Comparison of ENCODE assay signal across 8 cellular contexts in the genomic region with DNA sequence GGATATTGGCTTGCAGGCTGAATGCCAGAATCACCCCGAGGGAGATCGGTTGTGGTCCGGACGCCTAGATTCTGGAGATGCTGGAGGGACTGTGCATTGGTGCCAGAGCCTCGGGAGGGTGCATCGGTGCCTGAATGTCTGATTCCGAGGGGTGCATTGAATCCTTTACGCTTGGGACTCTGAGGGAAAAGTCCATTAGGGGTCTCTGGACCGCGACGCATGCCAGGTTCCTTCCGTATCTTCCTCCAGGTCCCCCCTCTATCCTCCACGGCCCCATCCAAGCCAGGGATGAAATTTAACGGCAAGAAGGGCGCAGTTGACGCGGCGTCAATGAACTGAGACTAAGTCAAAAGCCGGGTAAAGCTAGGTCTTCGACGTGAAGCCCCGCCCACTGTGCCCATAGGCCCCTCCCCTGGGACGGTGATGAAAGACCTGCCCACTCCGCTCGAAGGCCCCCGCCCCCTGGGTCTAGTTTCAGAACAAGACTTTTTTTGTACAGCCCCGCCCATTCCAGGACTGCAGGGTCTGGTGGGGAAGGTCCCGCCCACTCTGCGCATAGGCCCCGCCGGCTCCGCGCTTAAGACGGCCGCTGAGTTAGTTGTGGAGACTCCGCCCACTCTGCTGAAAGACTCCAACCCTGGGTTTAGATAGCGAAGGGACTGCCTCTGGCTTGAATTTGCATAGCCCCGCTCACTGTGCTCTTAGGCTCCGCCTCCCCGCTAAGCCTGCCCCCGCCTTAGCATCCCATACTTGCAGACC. TPM values are rescaled to one million over a fixed set of nuclear protein-coding genes. Genes with fewer than 3 reads are reported as not detected.
DNase-seq lines count a peak whose midpoint lies in the region; ATAC-seq and TF ChIP-seq lines count a peak whose summit lies in the region.

No MANE protein-coding gene starts in this region.

- POLR2A ChIA-PET in activated CD8-positive, alpha-beta T cell treated with anti-CD3 and anti-CD28 coated beads for 36 hours (lab: Charles Lee) = interaction anchor here (0.6 to 1.2 kb wide), 8 partner anchors 13 to 246 kb away, joined by 3 to 5 read pairs (median 3); partner anchors contain the start of gene XRCC1

- peak; percentile 100 for DNase-seq in BE2C
- DNase-seq in NCI-H82 (lab: John Stamatoyannopoulos, UW) = peak; percentile 100
- DNase-seq in activated CD8-positive, alpha-beta T cell treated with anti-CD3 and anti-CD28 coated beads for 36 hours = peak; percentile 100
- peak; percentile 98 for DNase-seq in ecto neural progenitor cell (ENCODE audit: low spot score)
- DNase-seq in lower leg skin (ENCODE audit: low spot score in 2 of 2) = peak; percentile 99
- DNase-seq in stimulated activated CD4-positive, alpha-beta T cell treated with anti-CD3 and anti-CD28 coated beads, Interleukin-4, amount 100 ng/mL, for 24 hours = peak; percentile 92

- H3K4me3 Mint-ChIP-seq in activated CD8-positive, alpha-beta T cell treated with anti-CD3 and anti-CD28 coated beads for 36 hours = peak overlapping the region; percentile 82

- peaks cover 8% of the 10 kb centered on the region; the same call in 1 of the 2 replicates for H3K36me3 ChIP-seq in BE2C

- H3K4me1 ChIP-seq in BE2C = no peaks in the 10 kb centered on the region; the same call in none of the 2 replicates

- peaks cover 13% of the 10 kb centered on the region for H3K4me1 Mint-ChIP-seq in activated CD8-positive, alpha-beta T cell treated with anti-CD3 and anti-CD28 coated beads for 36 hours (ENCODE audit: low read depth)

- no peak for TF ChIP-seq POLR2A in lower leg skin (IDR thresholded peaks at IDR 0.05)

- no peaks in the 10 kb centered on the region for H3K27me3 Mint-ChIP-seq in activated CD8-positive, alpha-beta T cell treated with anti-CD3 and anti-CD28 coated beads for 36 hours

- 1% methylated on average over 34 to 41 of the region's 41 CpGs for WGBS in lower leg skin, 2 donors

- intact Hi-C loops in activated CD8-positive, alpha-beta T cell treated with anti-CD3 and anti-CD28 coated beads for 36 hours (cut with micrococcal nuclease) = loop anchor here (10.0 kb wide), 1 partner anchor 61 kb away; the partner anchor contains the start of genes IRGQ and ZNF576
- intact Hi-C loops in lower leg skin (cut with DNase I; ENCODE audit: low total_unique reads) = no loop called here

- CTCF ChIA-PET in activated CD8-positive, alpha-beta T cell treated with anti-CD3 and anti-CD28 coated beads for 36 hours (lab: Charles Lee) = interaction anchor here (1.0 to 8.1 kb wide), 6 partner anchors 14 to 87 kb away, joined by 3 to 75 read pairs (median 11); partner anchors contain the start of genes IRGQ and ZNF576

- H3K36me3 Mint-ChIP-seq in activated CD8-positive, alpha-beta T cell treated with anti-CD3 and anti-CD28 coated beads for 36 hours (ENCODE audit: low read depth) = peaks cover 14% of the 10 kb centered on the region

- H3K9me3 ChIP-seq in BE2C = no peaks in the 10 kb centered on the region

- H3K4me3 ChIP-seq in BE2C (ENCODE audit: low read depth, low read length) = peak overlapping the region; percentile 64
- peak overlapping the region; percentile 60 for H3K4me3 ChIP-seq in lower leg skin (ENCODE audit: low read depth, poor library complexity, severe bottlenecking)

- ATAC-seq in GM19372 (IDR thresholded peaks at IDR 0.05; ENCODE audit: low read depth, unreplicated experiment) = peak; percentile 56
- peak; percentile 24 for ATAC-seq in HG03558 (IDR thresholded peaks at IDR 0.05; ENCODE audit: extremely low read depth, unreplicated experiment)
- ATAC-seq in activated CD8-positive, alpha-beta T cell treated with anti-CD3 and anti-CD28 coated beads for 36 hours = peak; percentile 86

- H3K9me3 Mint-ChIP-seq in activated CD8-positive, alpha-beta T cell treated with anti-CD3 and anti-CD28 coated beads for 36 hours = no peaks in the 10 kb centered on the region

- H3K27ac Mint-ChIP-seq in activated CD8-positive, alpha-beta T cell treated with anti-CD3 and anti-CD28 coated beads for 36 hours = peak overlapping the region; percentile 94

- TF ChIP-seq CTCF in BE2C (IDR thresholded peaks at IDR 0.05; ENCODE audit: low read depth, low read length) = no peak
- no peak for TF ChIP-seq CTCF in activated CD8-positive, alpha-beta T cell treated with anti-CD3 and anti-CD28 coated beads for 36 hours (IDR thresholded peaks at IDR 0.05)
- TF ChIP-seq CTCF in lower leg skin (IDR thresholded peaks at IDR 0.05) = no peak

- H3K27me3 ChIP-seq in BE2C = no peaks in the 10 kb centered on the region

RNA-seq across cellular contexts. Expression of gene ZNF575, which starts 0.7 kb away (rescaled TPM):
- 2.0 TPM for polyA plus RNA-seq in BE2C (2012; ENCODE audit: insufficient read depth, insufficient read length, low read depth)
- 1 to 10 TPM; 1.2 to 2.0 TPM for total RNA-seq in activated CD8-positive, alpha-beta T cell treated with anti-CD3 and anti-CD28 coated beads for 36 hours
- total RNA-seq in lower leg skin = under 1 TPM in 3 of 4 donors, not detected in 1; 0.42 to 0.94 (median 0.88) TPM

RNA-seq across cellular contexts. Expression of gene ETHE1, which starts 6.7 kb away (rescaled TPM):
- polyA plus RNA-seq in BE2C (2012; ENCODE audit: insufficient read depth, insufficient read length, low read depth) = 12.9 TPM
- total RNA-seq in activated CD8-positive, alpha-beta T cell treated with anti-CD3 and anti-CD28 coated beads for 36 hours = 10 to 100 TPM; 50.9 to 57.1 TPM
- 10 to 100 TPM; 63.4 to 79.3 (median 72.8) TPM for total RNA-seq in lower leg skin

RNA-seq across cellular contexts. Expression of gene PHLDB3, which starts 29.2 kb away (rescaled TPM):
- polyA plus RNA-seq in BE2C (2012; ENCODE audit: insufficient read depth, insufficient read length, low read depth) = 8.1 TPM
- total RNA-seq in activated CD8-positive, alpha-beta T cell treated with anti-CD3 and anti-CD28 coated beads for 36 hours = 10 to 100 TPM; 14.7 to 17.5 TPM
- 100 to 1,000 TPM in 2 of 4 donors, 10 to 100 TPM in 2; 86.9 to 136 (median 114) TPM for total RNA-seq in lower leg skin

RNA-seq across cellular contexts. Expression of gene XRCC1, which starts 41.6 kb away (rescaled TPM):
- polyA plus RNA-seq in BE2C (2012; ENCODE audit: insufficient read depth, insufficient read length, low read depth) = 17.7 TPM
- 10 to 100 TPM; 29.4 to 32.4 TPM for total RNA-seq in activated CD8-positive, alpha-beta T cell treated with anti-CD3 and anti-CD28 coated beads for 36 hours
- 10 to 100 TPM; 27.9 to 37.6 (median 31.5) TPM for total RNA-seq in lower leg skin

RNA-seq across cellular contexts. Expression of gene PINLYP, which starts 41.9 kb away (rescaled TPM):
- polyA plus RNA-seq in BE2C (2012; ENCODE audit: insufficient read depth, insufficient read length, low read depth) = 0.37 TPM
- total RNA-seq in activated CD8-positive, alpha-beta T cell treated with anti-CD3 and anti-CD28 coated beads for 36 hours = 10 to 100 TPM in 1 of 2 experiments, 1 to 10 TPM in 1; 9.7 to 12.3 TPM
- 10 to 100 TPM in 1 of 4 donors, 1 to 10 TPM in 2, under 1 TPM in 1; 0.99 to 16.4 (median 3.1) TPM for total RNA-seq in lower leg skin

Comparison
In these comparisons a context has a peak if more than half of its experiments do, and no peak if none do; other contexts are left out.
1. Peak in every context shown above with its lines: DNase-seq, ATAC-seq and H3K4me3 ChIP-seq.
2. ATAC-seq: peak in every context shown above with its lines; median percentile 86 in activated CD8-positive, alpha-beta T cell treated with anti-CD3 and anti-CD28 coated beads for 36 hours; 56 in GM19372; 24 in HG03558.
3. RNA of gene PHLDB3, which starts 29.2 kb away (total RNA-seq): 86.9 to 136 TPM in lower leg skin; 14.7 to 17.5 TPM in activated CD8-positive, alpha-beta T cell treated with anti-CD3 and anti-CD28 coated beads for 36 hours; every median in the first group is over 4 times any median in the second.